ENCODE assay signal across 7 cellular contexts in genomic region chr18:42743756-42744138, GRCh38.
A peak's percentile ranks its signal among the peaks of the same experiment; 100 is the strongest.
DNase-seq lines count a peak whose midpoint lies in the region; ATAC-seq and TF ChIP-seq lines count a peak whose summit lies in the region.
"Not testable (repeated sequence)": the region's sequence is repeated elsewhere in the genome, so short reads cannot be mapped to it uniquely, and the experiment has no call there.

No MANE protein-coding gene starts in this region.

- peak; percentile 78 for ATAC-seq in GM23338

- peak overlapping the region; percentile 37 for H3K4me3 ChIP-seq in GM23338
- H3K4me3 ChIP-seq in HUES6 (ENCODE audit: low read depth, low read length), result peak overlapping the region; percentile 43
- H3K4me3 ChIP-seq in endodermal cell (ENCODE audit: low read length), result peak overlapping the region; percentile 63
- H3K4me3 ChIP-seq in iPS-18a (ENCODE audit: low read length), result peak overlapping the region; percentile 16
- H3K4me3 ChIP-seq in neural cell (ENCODE audit: low read length), result not testable (repeated sequence)

- H4K20me1 ChIP-seq in GM23338 (replicated peaks; ENCODE audit: insufficient read depth); neural cell (ENCODE audit: insufficient read depth): not testable (repeated sequence)

- H3K9me3 ChIP-seq in HUES6 (ENCODE audit: control insufficient read depth, insufficient read depth, low read depth, low read length) (peaks cover 11% of the 10 kb centered on the region; the same call in 1 of the 2 replicates), endodermal cell (ENCODE audit: control insufficient read depth, low read length) (peaks cover 15% of the 10 kb centered on the region)
- H3K9me3 ChIP-seq in iPS-18a (ENCODE audit: control insufficient read depth, low read depth, low read length); neural cell (ENCODE audit: low read length): not testable (repeated sequence)

- H3K27ac ChIP-seq in GM23338 (ENCODE audit: low read depth), result peak overlapping the region; percentile 99
- H3K27ac ChIP-seq in HUES6 (ENCODE audit: low read depth, low read length), result peak overlapping the region; percentile 97
- peak overlapping the region; percentile 51 for H3K27ac ChIP-seq in VCaP
- not testable (repeated sequence) for H3K27ac ChIP-seq in endodermal cell (ENCODE audit: low read depth, low read length)
- H3K27ac ChIP-seq in iPS-18a (ENCODE audit: low read length), result peak overlapping the region; percentile 22
- peak overlapping the region; percentile 54 for H3K27ac ChIP-seq in neural cell (ENCODE audit: low read length)

- H3K27me3 Mint-ChIP-seq in GM23338 (ENCODE audit: insufficient read depth, low read depth, poor library complexity); endodermal cell (ENCODE audit: insufficient read depth): not testable (repeated sequence)

- H3K4me3 Mint-ChIP-seq in GM23338, endodermal cell: not testable (repeated sequence)

- TF ChIP-seq CTCF in GM23338 (conservative IDR thresholded peaks at IDR 0.05; ENCODE audit: low read depth in 2 of 2); VCaP (conservative IDR thresholded peaks at IDR 0.05); endodermal cell (conservative IDR thresholded peaks at IDR 0.05); neural cell (IDR thresholded peaks at IDR 0.05; ENCODE audit: poor library complexity, severe bottlenecking): not testable (repeated sequence)

- H3K4me1 ChIP-seq in GM23338 (ENCODE audit: insufficient read depth), result peaks cover 58% of the 10 kb centered on the region
- H3K4me1 ChIP-seq in HUES6 (ENCODE audit: control insufficient read depth, insufficient read depth, low read length), result peaks cover 62% of the 10 kb centered on the region
- H3K4me1 ChIP-seq in endodermal cell (ENCODE audit: control insufficient read depth, insufficient read depth, low read length), result peaks cover 16% of the 10 kb centered on the region
- H3K4me1 ChIP-seq in iPS-18a (ENCODE audit: control insufficient read depth, low read depth, low read length), result peaks cover 58% of the 10 kb centered on the region

- H3K9ac ChIP-seq in HUES6 (ENCODE audit: low read length), result peak overlapping the region; percentile 95
- not testable (repeated sequence) for H3K9ac ChIP-seq in endodermal cell (ENCODE audit: extremely low read depth, low read length, poor library complexity, severe bottlenecking); neural cell (ENCODE audit: low read length)
- peak overlapping the region; percentile 26 for H3K9ac ChIP-seq in iPS-18a (ENCODE audit: low read length)

- H3K9me3 Mint-ChIP-seq in GM23338 (peaks cover 15% of the 10 kb centered on the region), endodermal cell (peaks cover 13% of the 10 kb centered on the region)

- H3K9me2 ChIP-seq in GM23338 (ENCODE audit: insufficient read depth); neural cell (ENCODE audit: insufficient read depth, low read length): not testable (repeated sequence)

- not testable (repeated sequence) for TF ChIP-seq RAD21 in neural cell (conservative IDR thresholded peaks at IDR 0.05)

- not testable (repeated sequence) for H3K79me2 ChIP-seq in GM23338 (replicated peaks; ENCODE audit: insufficient read depth); neural cell (replicated peaks; ENCODE audit: insufficient read depth, low read length)

- H2AFZ ChIP-seq in GM23338; neural cell (ENCODE audit: low read depth, low read length): not testable (repeated sequence)

- H3K4me1 Mint-ChIP-seq in GM23338 (peaks cover 31% of the 10 kb centered on the region), endodermal cell (peaks cover 12% of the 10 kb centered on the region)

- DNase-seq in GM23338 (ENCODE audit: low spot score), result peak; percentile 75
- DNase-seq in endodermal cell, result peak; percentile 83
- peak; percentile 82 for DNase-seq in iPS DF 4.7 (ENCODE audit: extremely low read depth, low spot score)

- WGBS in endodermal cell (ENCODE audit: insufficient coverage in 1 of 2, insufficient read length in 1 of 2), 2 experiments, result 15 to 20% methylated on average over 2 to 5 of the region's 5 CpGs

- TF ChIP-seq EP300 in neural cell (conservative IDR thresholded peaks at IDR 0.05; ENCODE audit: poor library complexity, severe bottlenecking), result not testable (repeated sequence)

- H3K27ac Mint-ChIP-seq in GM23338, endodermal cell: not testable (repeated sequence)

- H3K27me3 ChIP-seq in GM23338 (ENCODE audit: insufficient read depth); HUES6 (ENCODE audit: control insufficient read depth, insufficient read depth, low read length); endodermal cell (ENCODE audit: control insufficient read depth, insufficient read depth, low read length, poor library complexity, severe bottlenecking); iPS-18a (ENCODE audit: control insufficient read depth, insufficient read depth, low read length); neural cell (ENCODE audit: insufficient read depth, low read depth, low read length): not testable (repeated sequence)

- H3K4me2 ChIP-seq in GM23338, result peak overlapping the region; percentile 64
- not testable (repeated sequence) for H3K4me2 ChIP-seq in neural cell (ENCODE audit: low read length)

- H3K36me3 Mint-ChIP-seq in GM23338 (ENCODE audit: low read depth), result peaks cover 18% of the 10 kb centered on the region
- not testable (repeated sequence) for H3K36me3 Mint-ChIP-seq in endodermal cell (ENCODE audit: low read depth)

- H3F3A ChIP-seq in GM23338 (replicated peaks; ENCODE audit: low read depth); neural cell (ENCODE audit: insufficient read depth, low read length, poor library complexity, severe bottlenecking): not testable (repeated sequence)

- not testable (repeated sequence) for H3K36me3 ChIP-seq in GM23338 (ENCODE audit: insufficient read depth); HUES6 (ENCODE audit: control insufficient read depth, insufficient read depth, low read length); endodermal cell (ENCODE audit: control insufficient read depth, insufficient read depth, low read length); iPS-18a (ENCODE audit: control insufficient read depth, low read depth, low read length); neural cell (ENCODE audit: insufficient read depth, low read length)

TF ChIP-seq in GM23338, 12 proteins besides CTCF, POLR2A, EP300 and RAD21 (continues in another document):
- peak; percentile 99 for TF ChIP-seq NANOG (IDR thresholded peaks at IDR 0.05; ENCODE audit: borderline replicate concordance)
- TF ChIP-seq ZNF114 (CRISPR knock-in tag; IDR thresholded peaks at IDR 0.05), result 0 out of 2 replicates have a peak, but pooled peaks have one; percentile 70
